Comparison of ENCODE assay signal across 1 cellular context in genomic region chr1:9181990-9182783, GRCh38.
TF ChIP-seq lines count a peak whose summit lies in the region.

No MANE protein-coding gene starts in this region.

TF ChIP-seq in HepG2, 621 proteins besides CTCF, POLR2A, EP300 and RAD21 (continued from another document and continues in another):
- TF ChIP-seq AHDC1 (CRISPR knock-in tag; IDR thresholded peaks at IDR 0.05; ENCODE audit: borderline replicate concordance) (no peak), ZEB1 (IDR thresholded peaks at IDR 0.05; ENCODE audit: insufficient replicate concordance, low read depth) (peak; percentile 16), SIN3A (IDR thresholded peaks at IDR 0.05; ENCODE audit: borderline replicate concordance, low read depth, low read length) (peak; percentile 72; the same call in 1 of the 2 replicates), FOXO4 (CRISPR knock-in tag; conservative IDR thresholded peaks at IDR 0.05) (no peak), ZNF296 (CRISPR knock-in tag; conservative IDR thresholded peaks at IDR 0.05) (no peak), PATZ1 (CRISPR knock-in tag; IDR thresholded peaks at IDR 0.05) (peak; percentile 86), THAP11 (CRISPR knock-in tag; IDR thresholded peaks at IDR 0.05) (peak; percentile 37; the same call in 1 of the 2 replicates), ZNF563 (CRISPR knock-in tag; IDR thresholded peaks at IDR 0.05) (peak; percentile 32; the same call in 1 of the 2 replicates), MBD4 (IDR thresholded peaks at IDR 0.05; ENCODE audit: borderline replicate concordance, low read length) (no peak), NPAS2 (CRISPR knock-in tag; IDR thresholded peaks at IDR 0.05; ENCODE audit: borderline replicate concordance) (no peak), ERF (CRISPR knock-in tag; IDR thresholded peaks at IDR 0.05) (peak; percentile 72; the same call in 1 of the 2 replicates), ATF2 (CRISPR knock-in tag; IDR thresholded peaks at IDR 0.05) (no peak), NR0B2 (CRISPR knock-in tag; IDR thresholded peaks at IDR 0.05) (0 out of 2 replicates have a peak, but pooled peaks have one; percentile 40), SP1 (IDR thresholded peaks at IDR 0.05) (no peak), SP1 (CRISPR knock-in tag; IDR thresholded peaks at IDR 0.05) (peak; percentile 26; the same call in 1 of the 2 replicates), RXRB (CRISPR knock-in tag; IDR thresholded peaks at IDR 0.05; ENCODE audit: borderline replicate concordance) (0 out of 2 replicates have a peak, but pooled peaks have one; percentile 17), NR3C1 (CRISPR knock-in tag; IDR thresholded peaks at IDR 0.05) (no peak), DPF2 (CRISPR knock-in tag; IDR thresholded peaks at IDR 0.05; ENCODE audit: borderline replicate concordance, low read depth) (no peak), ZNF276 (CRISPR knock-in tag; IDR thresholded peaks at IDR 0.05; ENCODE audit: low read depth) (no peak), ARID4A (CRISPR knock-in tag; IDR thresholded peaks at IDR 0.05; ENCODE audit: borderline replicate concordance) (peak; percentile 52; the same call in 1 of the 2 replicates), PHB2 (IDR thresholded peaks at IDR 0.05; ENCODE audit: partially characterized antibody) (no peak), ZNF574 (CRISPR knock-in tag; IDR thresholded peaks at IDR 0.05) (peak; percentile 53; the same call in 1 of the 2 replicates), ZFP82 (CRISPR knock-in tag; IDR thresholded peaks at IDR 0.05; ENCODE audit: borderline replicate concordance) (0 out of 2 replicates have a peak, but pooled peaks have one; percentile 36), PLSCR1 (CRISPR knock-in tag; IDR thresholded peaks at IDR 0.05; ENCODE audit: borderline replicate concordance) (no peak), PTBP1 (IDR thresholded peaks at IDR 0.05; ENCODE audit: low read depth, low read length, poor library complexity, severe bottlenecking) (no peak), ZSCAN12 (CRISPR knock-in tag; IDR thresholded peaks at IDR 0.05) (no peak), ZSCAN25 (CRISPR knock-in tag; IDR thresholded peaks at IDR 0.05) (peak; percentile 42; the same call in 1 of the 2 replicates), NCOA2 (CRISPR knock-in tag; IDR thresholded peaks at IDR 0.05) (peak; percentile 49; the same call in 1 of the 2 replicates), ZNF879 (CRISPR knock-in tag; IDR thresholded peaks at IDR 0.05) (no peak), MAFK (conservative IDR thresholded peaks at IDR 0.05 in 1 of 2, IDR thresholded peaks at IDR 0.05 in 1 of 2; ENCODE audit: low read length in 2 of 2) (no peak), ETV6 (CRISPR knock-in tag; conservative IDR thresholded peaks at IDR 0.05) (0 out of 2 replicates have a peak, but pooled peaks have one; percentile 45), MIXL1 (CRISPR knock-in tag; IDR thresholded peaks at IDR 0.05) (no peak), ZNF33B (CRISPR knock-in tag; IDR thresholded peaks at IDR 0.05) (no peak)
